ENCODE assay signal across 8 cellular contexts in genomic region chr5:50962934-50963646, GRCh38.
DNase-seq lines count a peak whose midpoint lies in the region; ATAC-seq and TF ChIP-seq lines count a peak whose summit lies in the region.

No MANE protein-coding gene starts in this region.

- no peaks in the 10 kb centered on the region; a peak in 1 of 4 replicates for H3K4me1 ChIP-seq in HCT116 (ENCODE audit: control insufficient read depth in 1 of 2, insufficient read depth in 2 of 2, low read length in 2 of 2)
- H3K4me1 ChIP-seq in cardiac muscle cell (ENCODE audit: low read depth), result peaks cover 4% of the 10 kb centered on the region
- peaks cover 0 to 2% of the 10 kb centered on the region in 2 experiments for H3K4me1 ChIP-seq in trophoblast cell (ENCODE audit: control insufficient read depth in 1 of 2, insufficient read depth in 2 of 2, low read length in 2 of 2)
- peaks cover 15% of the 10 kb centered on the region for H3K4me1 ChIP-seq in upper lobe of right lung

- H2AK5ac ChIP-seq in trophoblast cell (ENCODE audit: low read length), result no peak overlapping the region

- H2AFZ ChIP-seq in HCT116 (ENCODE audit: low read depth, low read length, poor library complexity, severe bottlenecking) (no peak overlapping the region), trophoblast cell (ENCODE audit: insufficient read depth, low read length, poor library complexity) (peak overlapping the region; percentile 98)

- H3K14ac ChIP-seq in trophoblast cell (ENCODE audit: low read length), result no peak overlapping the region

- no peaks in the 10 kb centered on the region for H3K79me2 ChIP-seq in HCT116 (ENCODE audit: insufficient read depth, low read length)
- H3K79me2 ChIP-seq in trophoblast cell (ENCODE audit: control insufficient read depth, insufficient read depth, low read length, poor library complexity), result no peaks in the 10 kb centered on the region

- H3K4me3 Mint-ChIP-seq in activated naive CD4-positive, alpha-beta T cell treated with anti-CD3 and anti-CD28 coated beads, Interleukin-2, amount 50 U/mL, for 24 hours, result peak overlapping the region; percentile 87

- H4K8ac ChIP-seq in trophoblast cell (ENCODE audit: low read depth, low read length), result peak overlapping the region; percentile 36

- in situ Hi-C loops in SK-MEL-5 (cut with HindIII; ENCODE audit: low pct_unique_long_range_greater_than_20kb, low sequenced_read_pairs), result no loop called here

- H3K23ac ChIP-seq in trophoblast cell (ENCODE audit: low read length), result no peak overlapping the region

- no peak overlapping the region for H3K4me3 ChIP-seq in HCT116 (replicated peaks in 1 of 2; ENCODE audit: low read depth in 1 of 2, low read length in 2 of 2)
- H3K4me3 ChIP-seq in MG63, result peak overlapping the region; percentile 44
- H3K4me3 ChIP-seq in cardiac muscle cell, result peak overlapping the region; percentile 34
- no peak overlapping the region for H3K4me3 ChIP-seq in trophoblast cell (ENCODE audit: low read depth, low read length)
- peak overlapping the region; percentile 51 for H3K4me3 ChIP-seq in upper lobe of right lung

- no CpG with 5 or more reads among the region's 38 CpGs for WGBS in trophoblast cell (ENCODE audit: extremely low coverage, insufficient coverage, insufficient read length)

- H3K4me1 Mint-ChIP-seq in activated naive CD4-positive, alpha-beta T cell treated with anti-CD3 and anti-CD28 coated beads, Interleukin-2, amount 50 U/mL, for 24 hours, result peaks cover 42% of the 10 kb centered on the region

- TF ChIP-seq POLR2A in HCT116 (IDR thresholded peaks at IDR 0.05; ENCODE audit: borderline replicate concordance, extremely low read depth, insufficient read depth, insufficient read length), result no peak

- H3K9me3 ChIP-seq in HCT116 (ENCODE audit: control insufficient read depth in 1 of 2, insufficient read depth in 1 of 2, low read depth in 1 of 2, low read length in 2 of 2) (no peaks in the 10 kb centered on the region), MG63 (no peaks in the 10 kb centered on the region), cardiac muscle cell (ENCODE audit: low read depth) (no peaks in the 10 kb centered on the region), trophoblast cell (ENCODE audit: insufficient read depth, low read depth, low read length) (no peaks in the 10 kb centered on the region), upper lobe of right lung (no peaks in the 10 kb centered on the region)

- no peak overlapping the region for H3K4ac ChIP-seq in trophoblast cell (ENCODE audit: low read depth, low read length)

- H3K36me3 ChIP-seq in HCT116 (ENCODE audit: control insufficient read depth in 1 of 2, insufficient read depth in 2 of 2, low read length in 2 of 2) (no peaks in the 10 kb centered on the region), MG63 (no peaks in the 10 kb centered on the region), cardiac muscle cell (no peaks in the 10 kb centered on the region), trophoblast cell (ENCODE audit: control insufficient read depth in 1 of 2, insufficient read depth in 2 of 2, low read length in 2 of 2) (no peaks in the 10 kb centered on the region), upper lobe of right lung (no peaks in the 10 kb centered on the region)

- H4K20me1 ChIP-seq in HCT116 (ENCODE audit: insufficient read depth), result no peaks in the 10 kb centered on the region

- peak overlapping the region; percentile 42 for H2BK5ac ChIP-seq in trophoblast cell (ENCODE audit: low read depth, low read length, poor library complexity)

- ATAC-seq in HCT116 (peak; percentile 99), upper lobe of right lung (peak; percentile 93)

- H3K9ac ChIP-seq in HCT116 (ENCODE audit: low read length) (no peak overlapping the region), trophoblast cell (ENCODE audit: low read length) (no peak overlapping the region)

- H3K27ac ChIP-seq in HCT116 (ENCODE audit: low read depth, low read length), result no peak overlapping the region
- no peak overlapping the region for H3K27ac ChIP-seq in cardiac muscle cell
- no peak overlapping the region for H3K27ac ChIP-seq in trophoblast cell (ENCODE audit: low read depth, low read length)
- no peak overlapping the region for H3K27ac ChIP-seq in upper lobe of right lung

- no peaks in the 10 kb centered on the region for H3K36me3 Mint-ChIP-seq in activated naive CD4-positive, alpha-beta T cell treated with anti-CD3 and anti-CD28 coated beads, Interleukin-2, amount 50 U/mL, for 24 hours

- no peaks in the 10 kb centered on the region for H3K27me3 ChIP-seq in HCT116 (ENCODE audit: insufficient read depth, low read length)
- H3K27me3 ChIP-seq in MG63, result peaks cover 3% of the 10 kb centered on the region
- peaks cover 49% of the 10 kb centered on the region for H3K27me3 ChIP-seq in cardiac muscle cell
- peaks cover 42% of the 10 kb centered on the region for H3K27me3 ChIP-seq in trophoblast cell (ENCODE audit: insufficient read depth, low read length)
- peaks cover 71% of the 10 kb centered on the region for H3K27me3 ChIP-seq in upper lobe of right lung

- peaks cover 48% of the 10 kb centered on the region for H3K27me3 Mint-ChIP-seq in activated naive CD4-positive, alpha-beta T cell treated with anti-CD3 and anti-CD28 coated beads, Interleukin-2, amount 50 U/mL, for 24 hours

- no peak overlapping the region for H2BK12ac ChIP-seq in trophoblast cell (ENCODE audit: low read length)

- no peak overlapping the region for H3K18ac ChIP-seq in trophoblast cell (ENCODE audit: low read length)

- no TSS peak for BruUV-seq in HCT116 (replicated peaks; lab: Mats Ljungman, UMichigan)

- peak; percentile 90 for DNase-seq in GM03348 (ENCODE audit: low spot score)
- DNase-seq in HCT116 (ENCODE audit: low read depth, low spot score), result peak; percentile 48
- peak; percentile 50 for DNase-seq in MG63
- peak; percentile 82 for DNase-seq in SK-MEL-5 (ENCODE audit: low read depth, low spot score)
- peak; percentile 68 to 82 for DNase-seq in cardiac muscle cell (ENCODE audit: low read depth in 1 of 2, low spot score in 1 of 2)
- peak; percentile 52 to 66 for DNase-seq in trophoblast cell
- peak; percentile 75 for DNase-seq in upper lobe of right lung

- H3K4me2 ChIP-seq in HCT116 (ENCODE audit: low read length), result no peak overlapping the region
- peak overlapping the region; percentile 96 for H3K4me2 ChIP-seq in trophoblast cell (ENCODE audit: low read length)

- H2BK120ac ChIP-seq in trophoblast cell (ENCODE audit: insufficient read depth, low read length, poor library complexity), result peak overlapping the region; percentile 49

- H3K27ac Mint-ChIP-seq in activated naive CD4-positive, alpha-beta T cell treated with anti-CD3 and anti-CD28 coated beads, Interleukin-2, amount 50 U/mL, for 24 hours, result no peak overlapping the region

- POLR2A ChIA-PET in HCT116 (lab: Charles Lee), result no interaction called here

- no peaks in the 10 kb centered on the region for H3K9me2 ChIP-seq in HCT116 (ENCODE audit: insufficient read depth)

- CTCF ChIA-PET in HCT116 (lab: Charles Lee), result interaction anchor here (0.8 to 1.6 kb wide), 5 partner anchors 8 to 1695 kb away, joined by 3 to 13 read pairs (median 6); partner anchors contain the start of gene ISL1

- H4K12ac ChIP-seq in trophoblast cell (ENCODE audit: low read depth, low read length), result no peak overlapping the region

- intact Hi-C loops in HCT116 (cut with micrococcal nuclease) (loop anchor here (1.0 to 5.0 kb wide), 6 partner anchors 384 to 1594 kb away; no protein-coding TSS in a partner anchor), upper lobe of right lung (cut with DNase I) (no loop called here)

- no peaks in the 10 kb centered on the region for H3K79me1 ChIP-seq in trophoblast cell (ENCODE audit: low read length)

- RAD21 ChIA-PET in HCT116 (lab: Charles Lee; ENCODE audit: low non-redundant PET in 1 of 2, low total read pairs in 2 of 2, uncharacterized antibody in 2 of 2, unreplicated experiment in 2 of 2), result no interaction called here

- peak; percentile 93 for TF ChIP-seq RAD21 in HCT116 (IDR thresholded peaks at IDR 0.05; ENCODE audit: low read depth)

- no peaks in the 10 kb centered on the region for H3K9me3 Mint-ChIP-seq in activated naive CD4-positive, alpha-beta T cell treated with anti-CD3 and anti-CD28 coated beads, Interleukin-2, amount 50 U/mL, for 24 hours

- TF ChIP-seq CTCF in HCT116 (IDR thresholded peaks at IDR 0.05 in 2 of 3, conservative IDR thresholded peaks at IDR 0.05 in 1 of 3; ENCODE audit: borderline replicate concordance in 1 of 3, insufficient read depth in 1 of 3, low read depth in 2 of 3, low read length in 2 of 3), result peak; percentile 98 to 99 (median 99)
- TF ChIP-seq CTCF in cardiac muscle cell (IDR thresholded peaks at IDR 0.05; ENCODE audit: low read depth, low read length), result peak; percentile 98
- peak; percentile 85 for TF ChIP-seq CTCF in upper lobe of right lung (IDR thresholded peaks at IDR 0.05)

- H4K91ac ChIP-seq in trophoblast cell (ENCODE audit: low read depth, low read length), result no peak overlapping the region

TF ChIP-seq in HCT116, 20 proteins besides CTCF, POLR2A, EP300 and RAD21:
- TF ChIP-seq YY1 (IDR thresholded peaks at IDR 0.05; ENCODE audit: extremely low read depth, insufficient replicate concordance, low read depth, low read length), result no peak
- TF ChIP-seq SRF (IDR thresholded peaks at IDR 0.05; ENCODE audit: low read depth), result no peak

Comparison
In these comparisons a context has a peak if more than half of its experiments do, and no peak if none do; other contexts are left out.
1. H3K4me3 ChIP-seq: peak in MG63 (single experiment), cardiac muscle cell (single experiment) and upper lobe of right lung (single experiment); none in HCT116 (0 of 2) and trophoblast cell (single experiment).
2. Peak in every context shown above with its lines, with median percentiles within 50 percentile points of each other: DNase-seq and CTCF ChIP-seq.